Comparison of ENCODE assay signal across 8 cellular contexts in genomic region chr20:56359212-56360132, GRCh38. TPM values are rescaled to one million over a fixed set of nuclear protein-coding genes. Genes with fewer than 3 reads are reported as not detected.
DNase-seq lines count a peak whose midpoint lies in the region; ATAC-seq and TF ChIP-seq lines count a peak whose summit lies in the region.

No MANE protein-coding gene starts in this region.

- H3K36me3 ChIP-seq in uterus: no peaks in the 10 kb centered on the region

- H3K27ac ChIP-seq in uterus: peak overlapping the region; percentile 75 to 82

- peak overlapping the region; percentile 86 to 89 for H3K4me3 Mint-ChIP-seq in activated T-cell treated with anti-CD3 and anti-CD28 coated beads, Interleukin-2, amount 50 U/mL, for 72 hours
- H3K4me3 Mint-ChIP-seq in natural killer cell: peak overlapping the region; percentile 91

- ATAC-seq in GM21786 (IDR thresholded peaks at IDR 0.05; ENCODE audit: unreplicated experiment) (peak; percentile 18), natural killer cell (no peak)
- peak; percentile 27 to 29 for ATAC-seq in activated T-cell treated with anti-CD3 and anti-CD28 coated beads, Interleukin-2, amount 50 U/mL, for 72 hours (replicated peaks in 1 of 2)

- peak in 2 of 3 experiments; percentile 84 to 90 for DNase-seq in NCI-H1417 (lab: John Stamatoyannopoulos, UW)
- DNase-seq in NCI-H1417 treated with DMSO at 0.1 percent for 48 hours (lab: John Stamatoyannopoulos, UW): no peak
- peak; percentile 49 for DNase-seq in NCI-H1105 (lab: John Stamatoyannopoulos, UW)
- DNase-seq in activated T-cell treated with anti-CD3 and anti-CD28 coated beads, Interleukin-2, amount 50 U/mL, for 72 hours: peak; percentile 22 to 24
- peak; percentile 79 for DNase-seq in fibroblast of pulmonary artery (ENCODE audit: low read depth)
- DNase-seq in natural killer cell: no peak
- peak; percentile 38 to 40 for DNase-seq in uterus

- no peaks in the 10 kb centered on the region for H3K9me3 Mint-ChIP-seq in activated T-cell treated with anti-CD3 and anti-CD28 coated beads, Interleukin-2, amount 50 U/mL, for 72 hours
- no peaks in the 10 kb centered on the region for H3K9me3 Mint-ChIP-seq in natural killer cell

- no peaks in the 10 kb centered on the region for H3K27me3 ChIP-seq in uterus

- peak overlapping the region; percentile 86 for H3K4me3 ChIP-seq in fibroblast of pulmonary artery (replicated peaks; ENCODE audit: low read depth, low read length)
- peak overlapping the region; percentile 76 to 88 for H3K4me3 ChIP-seq in uterus

- H3K4me1 Mint-ChIP-seq in activated T-cell treated with anti-CD3 and anti-CD28 coated beads, Interleukin-2, amount 50 U/mL, for 72 hours (ENCODE audit: low read depth): peaks cover 15% of the 10 kb centered on the region
- H3K4me1 Mint-ChIP-seq in natural killer cell: peaks cover 7 to 18% of the 10 kb centered on the region in 2 donors

- H3K4me1 ChIP-seq in uterus: peaks cover 0 to 10% of the 10 kb centered on the region in 2 donors

- no peak for TF ChIP-seq CTCF in fibroblast of pulmonary artery (IDR thresholded peaks at IDR 0.05; ENCODE audit: low read length, missing control alignments)
- TF ChIP-seq CTCF in natural killer cell (IDR thresholded peaks at IDR 0.05): no peak
- TF ChIP-seq CTCF in uterus (IDR thresholded peaks at IDR 0.05): no peak

- H3K27ac Mint-ChIP-seq in activated T-cell treated with anti-CD3 and anti-CD28 coated beads, Interleukin-2, amount 50 U/mL, for 72 hours: peak overlapping the region; percentile 68
- peak overlapping the region in 1 of 2 donors; percentile 65 for H3K27ac Mint-ChIP-seq in natural killer cell

- H3K36me3 Mint-ChIP-seq in activated T-cell treated with anti-CD3 and anti-CD28 coated beads, Interleukin-2, amount 50 U/mL, for 72 hours (ENCODE audit: insufficient read depth in 2 of 2): no peaks in the 10 kb centered on the region
- H3K36me3 Mint-ChIP-seq in natural killer cell: no peaks in the 10 kb centered on the region

- H3K27me3 Mint-ChIP-seq in activated T-cell treated with anti-CD3 and anti-CD28 coated beads, Interleukin-2, amount 50 U/mL, for 72 hours (ENCODE audit: low read depth): no peaks in the 10 kb centered on the region
- no peaks in the 10 kb centered on the region for H3K27me3 Mint-ChIP-seq in natural killer cell (ENCODE audit: low read depth in 2 of 2)

- intact Hi-C loops in natural killer cell (cut with micrococcal nuclease): no loop called here
- intact Hi-C loops in uterus (cut with DNase I; ENCODE audit: low total_unique reads): no loop called here

- no peak for TF ChIP-seq POLR2A in uterus (IDR thresholded peaks at IDR 0.05)

- no peaks in the 10 kb centered on the region for H3K9me3 ChIP-seq in uterus

RNA-seq across cellular contexts. Expression of gene FAM210B, which starts 0.7 kb away (rescaled TPM):
- 1 to 10 TPM; 4.6 to 4.9 TPM for total RNA-seq in activated T-cell treated with anti-CD3 and anti-CD28 coated beads, Interleukin-2, amount 50 U/mL, for 72 hours
- total RNA-seq in natural killer cell: 10 to 100 TPM in 1 of 3 donors, 1 to 10 TPM in 2; 6.4 to 11.5 (median 8.8) TPM
- total RNA-seq in uterus: 10 to 100 TPM; 28.2 to 46.5 (median 37.4) TPM

RNA-seq across cellular contexts. Expression of gene AURKA, which starts 32.5 kb away (rescaled TPM):
- 100 to 1,000 TPM; 110 to 142 TPM for total RNA-seq in activated T-cell treated with anti-CD3 and anti-CD28 coated beads, Interleukin-2, amount 50 U/mL, for 72 hours
- total RNA-seq in natural killer cell (1 to 10 TPM; 1.5 to 2.9 (median 2.0) TPM), uterus (10 to 100 TPM in 1 of 4 donors, 1 to 10 TPM in 2, not detected in 1; 1.9 to 17.4 (median 9.7) TPM)

RNA-seq across cellular contexts. Expression of gene CSTF1, which starts 33.0 kb away (rescaled TPM):
- 10 to 100 TPM; 63.7 to 74.5 TPM for total RNA-seq in activated T-cell treated with anti-CD3 and anti-CD28 coated beads, Interleukin-2, amount 50 U/mL, for 72 hours
- 10 to 100 TPM; 15.8 to 24.3 (median 18.5) TPM for total RNA-seq in natural killer cell
- 10 to 100 TPM; 20.9 to 44.0 (median 29.9) TPM for total RNA-seq in uterus

RNA-seq across cellular contexts. Expression of gene CASS4, which starts 52.6 kb away (rescaled TPM):
- total RNA-seq in activated T-cell treated with anti-CD3 and anti-CD28 coated beads, Interleukin-2, amount 50 U/mL, for 72 hours: 1 to 10 TPM; 3.5 to 6.9 TPM
- 10 to 100 TPM in 2 of 3 donors, 1 to 10 TPM in 1; 9.3 to 13.8 (median 13.4) TPM for total RNA-seq in natural killer cell
- 1 to 10 TPM in 2 of 4 donors, under 1 TPM in 2; 0.62 to 9.1 (median 3.7) TPM for total RNA-seq in uterus

Comparison
In these comparisons a context has a peak if more than half of its experiments do, and no peak if none do; other contexts are left out.
1. DNase-seq: peak in NCI-H1417 (2 of 3), NCI-H1105 (single experiment), activated T-cell treated with anti-CD3 and anti-CD28 coated beads, Interleukin-2, amount 50 U/mL, for 72 hours (2 of 2), fibroblast of pulmonary artery (single experiment) and uterus (2 of 2); none in NCI-H1417 treated with DMSO at 0.1 percent for 48 hours (single experiment) and natural killer cell (single experiment).
2. ATAC-seq: peak in GM21786 (single experiment) and activated T-cell treated with anti-CD3 and anti-CD28 coated beads, Interleukin-2, amount 50 U/mL, for 72 hours (2 of 2); none in natural killer cell (0 of 3).
3. RNA of gene AURKA, which starts 32.5 kb away (total RNA-seq): 110 to 142 TPM in activated T-cell treated with anti-CD3 and anti-CD28 coated beads, Interleukin-2, amount 50 U/mL, for 72 hours; 1.9 to 17.4 TPM in uterus and 1.5 to 2.9 TPM in natural killer cell; every median in the first group is over 4 times any median in the second.